In the genomic region with DNA sequence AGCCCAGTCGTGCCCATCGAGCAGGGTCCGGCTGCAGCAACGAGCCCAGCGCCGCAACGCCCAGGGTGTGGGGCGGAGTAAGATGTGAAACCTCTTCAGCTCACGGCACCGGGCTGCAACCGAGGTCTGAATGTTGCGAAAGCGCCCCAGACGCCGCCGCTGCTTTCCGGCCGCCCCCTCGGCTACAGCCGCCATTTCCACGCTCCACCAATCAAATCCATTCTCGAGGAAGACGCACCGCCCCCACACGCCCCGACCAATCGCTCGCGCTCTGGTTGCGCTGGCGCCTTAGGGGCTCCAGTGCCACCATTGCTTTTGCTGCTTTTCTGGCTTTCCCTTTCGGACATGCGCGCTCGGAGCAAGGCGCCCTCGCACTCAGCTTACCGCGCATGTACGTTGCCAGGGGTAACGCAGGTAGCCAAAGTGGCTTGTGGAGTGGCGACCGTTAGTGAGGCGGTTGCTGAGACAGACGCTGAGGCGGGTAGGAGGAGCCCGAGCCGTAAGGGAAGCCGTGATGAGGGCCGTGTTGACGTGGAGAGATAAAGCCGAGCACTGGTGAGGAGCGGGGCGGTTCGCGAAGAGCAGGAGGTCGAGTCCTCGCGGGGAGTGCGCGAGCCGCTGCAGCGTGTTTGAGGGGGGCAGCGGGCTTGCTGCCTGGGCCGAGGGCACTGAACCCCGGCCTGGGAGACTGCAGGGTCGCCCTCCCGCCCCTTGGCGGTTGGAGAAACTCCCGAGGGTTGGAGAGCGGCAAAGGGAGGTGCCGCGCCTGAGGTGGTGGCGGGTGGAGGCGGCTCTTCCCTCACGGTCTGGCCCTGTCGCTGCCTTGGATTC, we compare ENCODE assay signal across 8 cellular contexts. TPM values are rescaled to one million over a fixed set of nuclear protein-coding genes. Genes with fewer than 3 reads are reported as not detected.
DNase-seq lines count a peak whose midpoint lies in the region; ATAC-seq and TF ChIP-seq lines count a peak whose summit lies in the region.

A gene with protein sequence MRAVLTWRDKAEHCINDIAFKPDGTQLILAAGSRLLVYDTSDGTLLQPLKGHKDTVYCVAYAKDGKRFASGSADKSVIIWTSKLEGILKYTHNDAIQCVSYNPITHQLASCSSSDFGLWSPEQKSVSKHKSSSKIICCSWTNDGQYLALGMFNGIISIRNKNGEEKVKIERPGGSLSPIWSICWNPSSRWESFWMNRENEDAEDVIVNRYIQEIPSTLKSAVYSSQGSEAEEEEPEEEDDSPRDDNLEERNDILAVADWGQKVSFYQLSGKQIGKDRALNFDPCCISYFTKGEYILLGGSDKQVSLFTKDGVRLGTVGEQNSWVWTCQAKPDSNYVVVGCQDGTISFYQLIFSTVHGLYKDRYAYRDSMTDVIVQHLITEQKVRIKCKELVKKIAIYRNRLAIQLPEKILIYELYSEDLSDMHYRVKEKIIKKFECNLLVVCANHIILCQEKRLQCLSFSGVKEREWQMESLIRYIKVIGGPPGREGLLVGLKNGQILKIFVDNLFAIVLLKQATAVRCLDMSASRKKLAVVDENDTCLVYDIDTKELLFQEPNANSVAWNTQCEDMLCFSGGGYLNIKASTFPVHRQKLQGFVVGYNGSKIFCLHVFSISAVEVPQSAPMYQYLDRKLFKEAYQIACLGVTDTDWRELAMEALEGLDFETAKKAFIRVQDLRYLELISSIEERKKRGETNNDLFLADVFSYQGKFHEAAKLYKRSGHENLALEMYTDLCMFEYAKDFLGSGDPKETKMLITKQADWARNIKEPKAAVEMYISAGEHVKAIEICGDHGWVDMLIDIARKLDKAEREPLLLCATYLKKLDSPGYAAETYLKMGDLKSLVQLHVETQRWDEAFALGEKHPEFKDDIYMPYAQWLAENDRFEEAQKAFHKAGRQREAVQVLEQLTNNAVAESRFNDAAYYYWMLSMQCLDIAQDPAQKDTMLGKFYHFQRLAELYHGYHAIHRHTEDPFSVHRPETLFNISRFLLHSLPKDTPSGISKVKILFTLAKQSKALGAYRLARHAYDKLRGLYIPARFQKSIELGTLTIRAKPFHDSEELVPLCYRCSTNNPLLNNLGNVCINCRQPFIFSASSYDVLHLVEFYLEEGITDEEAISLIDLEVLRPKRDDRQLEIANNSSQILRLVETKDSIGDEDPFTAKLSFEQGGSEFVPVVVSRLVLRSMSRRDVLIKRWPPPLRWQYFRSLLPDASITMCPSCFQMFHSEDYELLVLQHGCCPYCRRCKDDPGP (plus strand): TSS at position 408 of the 831 bp plus-strand sequence. CDS start 107 bp downstream, at position 515.
A gene (minus strand): TSS at position 132 of the 831 bp plus-strand sequence. CDS start 115 bp downstream, at position 17.

- dilution Hi-C loops in mammary epithelial cell (cut with HindIII; ENCODE audit: low sequenced_read_pairs): loop anchor here (5.0 kb wide), 1 partner anchor 57 kb away; no protein-coding TSS in a partner anchor

- H3K36me3 ChIP-seq in WERI-Rb-1 (peaks cover 32% of the 10 kb centered on the region), mammary epithelial cell (ENCODE audit: insufficient read depth, low read length) (peaks cover 13% of the 10 kb centered on the region), skeletal muscle tissue (ENCODE audit: control insufficient read depth in 3 of 3, insufficient read depth in 3 of 3, low read length in 3 of 3) (peaks cover 4 to 19% (median 17%) of the 10 kb centered on the region in 3 donors)

- no peaks in the 10 kb centered on the region for H3K27me3 ChIP-seq in WERI-Rb-1 (ENCODE audit: insufficient read depth, low read depth, severe bottlenecking)
- no peaks in the 10 kb centered on the region for H3K27me3 ChIP-seq in mammary epithelial cell (ENCODE audit: insufficient read depth, low read length)
- H3K27me3 ChIP-seq in skeletal muscle tissue (ENCODE audit: control insufficient read depth in 3 of 3, insufficient read depth in 3 of 3, low read length in 3 of 3): no peaks in the 10 kb centered on the region

- in situ Hi-C loops in mammary epithelial cell (cut with MboI; ENCODE audit: low sequenced_read_pairs in 2 of 2): no loop called here

- POLR2A ChIA-PET in AG04449 (lab: Yijun Ruan, JAX): interaction anchor here (0.7 to 1.8 kb wide), 9 partner anchors 8 to 147 kb away, joined by 3 to 13 read pairs (median 4); a partner anchor contains a TSS

- H3K9me3 ChIP-seq in WERI-Rb-1 (ENCODE audit: severe bottlenecking): no peaks in the 10 kb centered on the region
- no peaks in the 10 kb centered on the region for H3K9me3 ChIP-seq in mammary epithelial cell (replicated peaks; ENCODE audit: insufficient read depth, low read length)
- no peaks in the 10 kb centered on the region for H3K9me3 ChIP-seq in iPS-18c (ENCODE audit: control insufficient read depth, insufficient read depth, low read length)
- no peaks in the 10 kb centered on the region for H3K9me3 ChIP-seq in skeletal muscle tissue (ENCODE audit: control insufficient read depth in 3 of 3, low read length in 3 of 3)

- no TSS peak for BruUV-seq in mammary epithelial cell (replicated peaks; lab: Mats Ljungman, UMichigan)

- H3K27ac ChIP-seq in WERI-Rb-1 (peak within 1 kb of the TSS; percentile 96), mammary epithelial cell (ENCODE audit: insufficient read depth, low read depth, low read length) (peak within 1 kb of the TSS; percentile 80), skeletal muscle tissue (ENCODE audit: low read depth, low read length) (peak within 1 kb of the TSS; percentile 86)

- peak within 1 kb of the TSS; percentile 90 for H3K9ac ChIP-seq in mammary epithelial cell (ENCODE audit: insufficient read depth, low read length)
- H3K9ac ChIP-seq in skeletal muscle tissue (ENCODE audit: low read depth in 1 of 3, low read length in 3 of 3): peak within 1 kb of the TSS; percentile 91 to 93 (median 92)

- H4K20me1 ChIP-seq in mammary epithelial cell (ENCODE audit: insufficient read depth, low read length): no peaks in the 10 kb centered on the region

- peaks cover 20% of the 10 kb centered on the region for H3K4me1 ChIP-seq in mammary epithelial cell (ENCODE audit: insufficient read depth, low read length)
- H3K4me1 ChIP-seq in skeletal muscle tissue (ENCODE audit: control insufficient read depth in 3 of 3, insufficient read depth in 3 of 3, low read length in 3 of 3): peaks cover 23 to 43% (median 25%) of the 10 kb centered on the region in 3 donors

- intact Hi-C loops in mammary epithelial cell (cut with micrococcal nuclease): loop anchor here (1.0 to 5.0 kb wide), 5 partner anchors 9 to 453 kb away; a partner anchor contains a TSS

- DNase-seq in AG04449 (ENCODE audit: low read depth, low spot score) (peak; percentile 95), NCI-H2227 (lab: John Stamatoyannopoulos, UW; ENCODE audit: unreplicated experiment) (peak; percentile 97), WERI-Rb-1 (peak; percentile 99), mammary epithelial cell (peak; percentile 100)

- H3K4me3 ChIP-seq in AG04449 (ENCODE audit: low read depth, low read length) (peak within 1 kb of the TSS; percentile 93), WERI-Rb-1 (ENCODE audit: low read depth, low read length) (peak within 1 kb of the TSS; percentile 99), mammary epithelial cell (replicated peaks in 1 of 3; ENCODE audit: insufficient read depth in 1 of 3, low read depth in 2 of 3, low read length in 3 of 3) (peak within 1 kb of the TSS; percentile 72 to 89 (median 78)), iPS-18c (ENCODE audit: insufficient read depth, low read depth, low read length) (peak within 1 kb of the TSS; percentile 98), skeletal muscle tissue (ENCODE audit: low read length in 3 of 3) (peak within 1 kb of the TSS; percentile 90 to 95 (median 94))

- 2% methylated on average over 57 of the region's 77 CpGs for WGBS in mammary epithelial cell (ENCODE audit: low coverage, missing lambda C conversion rate)

- peak within 1 kb of the TSS; percentile 90 for H3K4me2 ChIP-seq in mammary epithelial cell (ENCODE audit: insufficient read depth, low read depth, low read length)

- CTCF ChIA-PET in AG04449 (lab: Yijun Ruan, JAX) (interaction anchor here (1.1 to 1.7 kb wide), 6 partner anchors 9 to 470 kb away, joined by 3 to 5 read pairs (median 4); a partner anchor contains a TSS), mammary epithelial cell (lab: Charles Lee; ENCODE audit: low non-redundant PET) (no interaction called here)

- TF ChIP-seq CTCF in AG04449 (IDR thresholded peaks at IDR 0.05; ENCODE audit: insufficient read depth, low read length, missing control alignments) (no peak), WERI-Rb-1 (IDR thresholded peaks at IDR 0.05; ENCODE audit: low read depth, low read length) (no peak), mammary epithelial cell (conservative IDR thresholded peaks at IDR 0.05 in 1 of 2, IDR thresholded peaks at IDR 0.05 in 1 of 2; ENCODE audit: extremely low read depth in 1 of 2, insufficient read depth in 1 of 2, low read depth in 1 of 2, low read length in 2 of 2) (no peak)

- H2AFZ ChIP-seq in mammary epithelial cell (ENCODE audit: low read depth, low read length): peak within 1 kb of the TSS; percentile 98

- peaks cover 59% of the 10 kb centered on the region for H3K79me2 ChIP-seq in mammary epithelial cell (ENCODE audit: insufficient read depth, low read length)

- peak; percentile 90 for ATAC-seq in GM18873 (IDR thresholded peaks at IDR 0.05; ENCODE audit: low FRiP score, unreplicated experiment)
- ATAC-seq in HG03139 (IDR thresholded peaks at IDR 0.05; ENCODE audit: unreplicated experiment): peak; percentile 82

RNA-seq across cellular contexts. Expression of the first gene that starts in this region (rescaled TPM):
- total RNA-seq in mammary epithelial cell (10 to 100 TPM; 14.7 to 17.2 TPM), skeletal muscle tissue (42.3 TPM)
- polyA plus RNA-seq in mammary epithelial cell: 11.9 TPM
- 71.8 TPM for polyA minus RNA-seq in mammary epithelial cell

RNA-seq across cellular contexts. Expression of the second gene that starts in this region (rescaled TPM):
- total RNA-seq in mammary epithelial cell (10 to 100 TPM; 35.0 to 35.8 TPM), skeletal muscle tissue (7.8 TPM)
- 20.6 TPM for polyA plus RNA-seq in mammary epithelial cell
- polyA minus RNA-seq in mammary epithelial cell: 35.2 TPM

Comparison
In these comparisons a context has a peak if more than half of its experiments do, and no peak if none do; other contexts are left out.
1. Peak in every context shown above with its lines: DNase-seq, ATAC-seq, H3K4me3 ChIP-seq and H3K27ac ChIP-seq.